8 cellular contexts compared by ENCODE assay signal in genomic region chr9:14661421-14662059, GRCh38. TPM values are rescaled to one million over a fixed set of nuclear protein-coding genes. Genes with fewer than 3 reads are reported as not detected.
DNase-seq lines count a peak whose midpoint lies in the region; ATAC-seq, FAIRE-seq and TF ChIP-seq lines count a peak whose summit lies in the region.

No MANE protein-coding gene starts in this region.

- no TSS peak for BruUV-seq in MCF 10A (replicated peaks; lab: Mats Ljungman, UMichigan)
- no TSS peak for BruUV-seq in GM12878 (replicated peaks; lab: Mats Ljungman, UMichigan)

- H3K4me1 Mint-ChIP-seq in MCF 10A (ENCODE audit: insufficient read depth, unreplicated experiment) (no peaks in the 10 kb centered on the region), T-helper 17 cell (no peaks in the 10 kb centered on the region)

- WGBS in GM12878 (ENCODE audit: insufficient coverage, insufficient replicate concordance, low lambda C conversion rate, missing lambda C conversion rate): 60% methylated on average over 3 of the region's 3 CpGs
- 66% methylated on average over 3 of the region's 3 CpGs for WGBS in suprapubic skin

- H3K9me3 Mint-ChIP-seq in MCF 10A (ENCODE audit: unreplicated experiment): peaks cover 6% of the 10 kb centered on the region

- H3K27ac Mint-ChIP-seq in MCF 10A (ENCODE audit: low read depth, unreplicated experiment): no peak overlapping the region
- no peak overlapping the region for H3K27ac Mint-ChIP-seq in T-helper 17 cell

- intact Hi-C loops in MCF 10A (cut with micrococcal nuclease) (loop anchor here (5.0 kb wide), 1 partner anchor 194 kb away; no protein-coding TSS in a partner anchor), breast epithelium (cut with DNase I; ENCODE audit: low total_unique reads) (no loop called here), GM12878 (cut with micrococcal nuclease; ENCODE audit: unreplicated experiment) (no loop called here)

- TF ChIP-seq POLR2A in breast epithelium (IDR thresholded peaks at IDR 0.05): no peak
- no peak for TF ChIP-seq POLR2A in GM12878 (IDR thresholded peaks at IDR 0.05; ENCODE audit: low read depth, low read length)
- no peak for TF ChIP-seq POLR2A in suprapubic skin (IDR thresholded peaks at IDR 0.05)

- H3K27me3 ChIP-seq in breast epithelium: no peaks in the 10 kb centered on the region
- no peaks in the 10 kb centered on the region for H3K27me3 ChIP-seq in GM12878 (replicated peaks in 1 of 2; ENCODE audit: control insufficient read depth in 2 of 2, insufficient read depth in 2 of 2, low read length in 1 of 2)
- H3K27me3 ChIP-seq in suprapubic skin: no peaks in the 10 kb centered on the region

- H3K27me3 Mint-ChIP-seq in MCF 10A (ENCODE audit: insufficient read depth, unreplicated experiment) (no peaks in the 10 kb centered on the region), T-helper 17 cell (no peaks in the 10 kb centered on the region)

- TF ChIP-seq EP300 in GM12878 (IDR thresholded peaks at IDR 0.05; ENCODE audit: borderline replicate concordance in 1 of 2, control insufficient read depth in 1 of 2, low read depth in 2 of 2, low read length in 2 of 2): no peak
- no peak for TF ChIP-seq EP300 in suprapubic skin (IDR thresholded peaks at IDR 0.05)

- peaks cover 5% of the 10 kb centered on the region for H3K36me3 ChIP-seq in breast epithelium
- H3K36me3 ChIP-seq in GM12878 (ENCODE audit: control insufficient read depth in 2 of 2, insufficient read depth in 2 of 2, low read length in 1 of 2): peaks cover 2 to 5% of the 10 kb centered on the region in 2 experiments
- H3K36me3 ChIP-seq in suprapubic skin: peaks cover 8% of the 10 kb centered on the region

- TF ChIP-seq CTCF in MCF 10A (IDR thresholded peaks at IDR 0.05; ENCODE audit: unreplicated experiment): peak; percentile 48
- TF ChIP-seq CTCF in breast epithelium (IDR thresholded peaks at IDR 0.05): peak in 1 of 3 donors; percentile 17
- TF ChIP-seq CTCF in GM12878 (IDR thresholded peaks at IDR 0.05 in 2 of 3, conservative IDR thresholded peaks at IDR 0.05 in 1 of 3; ENCODE audit: control insufficient read depth in 2 of 3, extremely low read depth in 1 of 3, insufficient read depth in 1 of 3, low read depth in 3 of 3, low read length in 3 of 3): peak; percentile 35 to 48 (median 41); a peak in 4 of 6 replicates
- TF ChIP-seq CTCF in suprapubic skin (IDR thresholded peaks at IDR 0.05): peak in 1 of 2 donors; percentile 9

- no peak overlapping the region for H3K9ac ChIP-seq in GM12878 (ENCODE audit: control insufficient read depth, insufficient read depth, low read length)

- no peak overlapping the region for H3K4me2 ChIP-seq in GM12878 (ENCODE audit: control insufficient read depth, insufficient read depth)

- H3K27ac ChIP-seq in breast epithelium (no peak overlapping the region), GM12878 (ENCODE audit: control insufficient read depth, insufficient read depth) (no peak overlapping the region), suprapubic skin (no peak overlapping the region)

- no peaks in the 10 kb centered on the region for H4K20me1 ChIP-seq in GM12878 (ENCODE audit: control insufficient read depth, insufficient read depth)

- no peak overlapping the region for H2AFZ ChIP-seq in GM12878 (ENCODE audit: control insufficient read depth, low read depth, low read length)

- SMC1A ChIA-PET in GM12878 (lab: Charles Lee; ENCODE audit: uncharacterized antibody, unreplicated experiment): interaction anchor here (0.6 to 2.0 kb wide), 15 partner anchors 13 to 1234 kb away, joined by 3 to 16 read pairs (median 5); partner anchors contain the start of gene ZDHHC21

- no peak overlapping the region for H3K4me3 Mint-ChIP-seq in MCF 10A (ENCODE audit: unreplicated experiment)
- H3K4me3 Mint-ChIP-seq in T-helper 17 cell: no peak overlapping the region

- H3K4me3 ChIP-seq in breast epithelium: no peak overlapping the region
- no peak overlapping the region for H3K4me3 ChIP-seq in GM12878
- H3K4me3 ChIP-seq in suprapubic skin: no peak overlapping the region

- DNase-seq in MCF 10A (ENCODE audit: unreplicated experiment) (peak; percentile 36), breast epithelium (ENCODE audit: low spot score in 2 of 2) (no peak), NCI-H1694 treated with DMSO at 0.1 percent for 48 hours (lab: John Stamatoyannopoulos, UW) (peak; percentile 43), GM12878 (ENCODE audit: low read depth, low spot score) (no peak), medulla oblongata (ENCODE audit: extremely low spot score) (peak; percentile 29), suprapubic skin (ENCODE audit: low spot score in 2 of 2) (no peak), T-helper 17 cell (no peak)

- TF ChIP-seq RAD21 in GM12878 (IDR thresholded peaks at IDR 0.05; ENCODE audit: insufficient read depth, low read depth, low read length): peak; percentile 37; the same call in 1 of the 2 replicates

- RAD21 ChIA-PET in GM12878 (lab: Charles Lee; ENCODE audit: unreplicated experiment): interaction anchor here (0.5 to 1.7 kb wide), 17 partner anchors 11 to 1310 kb away, joined by 3 to 7 read pairs (median 4); partner anchors contain the start of gene ZDHHC21

- in situ Hi-C loops in GM12878 (cut with MboI): no loop called here

- H3K36me3 Mint-ChIP-seq in MCF 10A (ENCODE audit: insufficient read depth, unreplicated experiment) (peaks cover 7% of the 10 kb centered on the region), T-helper 17 cell (ENCODE audit: low read depth) (peaks cover 3% of the 10 kb centered on the region)

- H3K79me2 ChIP-seq in GM12878 (ENCODE audit: control insufficient read depth, insufficient read depth, low read length): no peaks in the 10 kb centered on the region

- H3K9me3 ChIP-seq in breast epithelium: no peaks in the 10 kb centered on the region
- peaks cover 1% of the 10 kb centered on the region; the same call in 1 of the 3 replicates for H3K9me3 ChIP-seq in GM12878 (replicated peaks; ENCODE audit: control insufficient read depth, insufficient read depth, low read length)
- H3K9me3 ChIP-seq in suprapubic skin: no peaks in the 10 kb centered on the region
- H3K9me3 ChIP-seq in T-helper 17 cell (ENCODE audit: control insufficient read depth, low read length, poor library complexity, severe bottlenecking): no peaks in the 10 kb centered on the region

- FAIRE-seq in GM12878 (lab: Jason Lieb, UNC): no peak

- H3K4me1 ChIP-seq in breast epithelium: no peaks in the 10 kb centered on the region
- no peaks in the 10 kb centered on the region for H3K4me1 ChIP-seq in GM12878 (ENCODE audit: control insufficient read depth, insufficient read depth, low read length)
- H3K4me1 ChIP-seq in suprapubic skin: no peaks in the 10 kb centered on the region

- POLR2A ChIA-PET in MCF 10A (lab: Yijun Ruan, JAX): interaction anchor here (0.7 kb wide), 1 partner anchor 31 kb away, joined by 4 read pairs; the partner anchor contains the start of gene ZDHHC21
- POLR2A ChIA-PET in GM12878 (lab: Charles Lee): interaction anchor here (1.4 kb wide), 1 partner anchor 12 kb away, joined by 4 read pairs; no protein-coding TSS in a partner anchor

- ATAC-seq in GM12878 (peak; percentile 65), HG02642 (IDR thresholded peaks at IDR 0.05; ENCODE audit: poor library complexity, unreplicated experiment) (no peak), T-helper 17 cell (no peak)

- CTCF ChIA-PET in MCF 10A (lab: Yijun Ruan, JAX) (interaction anchor here (0.6 to 2.8 kb wide), 19 partner anchors 9 to 1852 kb away, joined by 3 to 11 read pairs (median 4); no protein-coding TSS in a partner anchor), GM12878 (lab: Yijun Ruan, JAX) (interaction anchor here (0.7 to 2.2 kb wide), 32 partner anchors 9 to 234 kb away, joined by 3 to 20 read pairs (median 6); partner anchors contain the start of gene ZDHHC21)

TF ChIP-seq in GM12878, 131 proteins besides CTCF, POLR2A, EP300 and RAD21:
- no peak for TF ChIP-seq ESRRA (IDR thresholded peaks at IDR 0.05; ENCODE audit: low read length)
- TF ChIP-seq KLF5 (IDR thresholded peaks at IDR 0.05; ENCODE audit: partially characterized antibody): no peak

RNA-seq across cellular contexts. Expression of gene ZDHHC21, which starts 31.7 kb away (rescaled TPM):
- 9.9 and 10.5 TPM in 2 replicates for total RNA-seq in MCF 10A (2022)
- 10 to 100 TPM; 11.2 to 29.1 (median 11.5) TPM for total RNA-seq in breast epithelium
- 163 and 171 TPM in 2 replicates for total RNA-seq in GM12878 (2013; cell fraction: nucleolus; rRNA removed)
- 11.1 and 14.8 TPM in 2 replicates for total RNA-seq in GM12878 (2014; rRNA removed)
- 14.4 and 16.4 TPM in 2 replicates for total RNA-seq in GM12878 (2014; rRNA removed; fragmentation: Illumina TruSeq; extraction: Trizol)
- 10.2 and 10.7 TPM in 2 replicates for total RNA-seq in GM12878 (2021)
- 2.2 TPM for polyA plus RNA-seq in GM12878 (2011; ENCODE audit: low read depth)
- polyA plus RNA-seq in GM12878 (2011; rRNA removed): 14.6 and 25.8 TPM in 2 replicates
- polyA plus RNA-seq in GM12878 (2011; cell fraction: cytosol; rRNA removed): 2.9 and 3.4 TPM in 2 replicates
- polyA plus RNA-seq in GM12878 (2011; cell fraction: nucleus; rRNA removed): 32.7 and 33.5 TPM in 2 replicates
- 5.9 and 6.5 TPM in 2 replicates for polyA plus RNA-seq in GM12878 (2012)
- 10.8 and 14.6 TPM in 2 replicates for polyA plus RNA-seq in GM12878 (2014; fragmentation: Illumina TruSeq; extraction: Trizol)
- polyA plus RNA-seq in GM12878 (2014; fragmentation: Nextera tagmentation; extraction: Ambion mirVana): 1 to 10 TPM; 2.6 to 2.9 TPM
- polyA plus RNA-seq in GM12878 (2014; rRNA removed): 5.4 and 6.4 TPM in 2 replicates
- 1 to 10 TPM; 7.2 to 7.6 TPM for polyA plus RNA-seq in GM12878 (2016; fragmentation: Nextera tagmentation; extraction: Ambion mirVana)
- 18.9 and 20.3 TPM in 2 replicates for polyA minus RNA-seq in GM12878 (2011; rRNA and poly(A)+ RNA removed)
- polyA minus RNA-seq in GM12878 (2011; cell fraction: cytosol; rRNA and poly(A)+ RNA removed): 4.0 and 4.6 TPM in 2 replicates
- 43.8 and 58.8 TPM in 2 replicates for polyA minus RNA-seq in GM12878 (2011; cell fraction: nucleus; rRNA and poly(A)+ RNA removed)
- total RNA-seq in suprapubic skin: 10 to 100 TPM in 1 of 4 donors, 1 to 10 TPM in 3; 6.5 to 12.9 (median 9.5) TPM
- total RNA-seq in T-helper 17 cell: 1 to 10 TPM; 6.5 to 7.0 TPM

Comparison
In these comparisons a context has a peak if more than half of its experiments do, and no peak if none do; other contexts are left out.
1. DNase-seq: peak in MCF 10A (single experiment), NCI-H1694 treated with DMSO at 0.1 percent for 48 hours (single experiment) and medulla oblongata (single experiment); none in breast epithelium (0 of 2), GM12878 (single experiment), suprapubic skin (0 of 2) and T-helper 17 cell (0 of 3).